In the genomic region with DNA sequence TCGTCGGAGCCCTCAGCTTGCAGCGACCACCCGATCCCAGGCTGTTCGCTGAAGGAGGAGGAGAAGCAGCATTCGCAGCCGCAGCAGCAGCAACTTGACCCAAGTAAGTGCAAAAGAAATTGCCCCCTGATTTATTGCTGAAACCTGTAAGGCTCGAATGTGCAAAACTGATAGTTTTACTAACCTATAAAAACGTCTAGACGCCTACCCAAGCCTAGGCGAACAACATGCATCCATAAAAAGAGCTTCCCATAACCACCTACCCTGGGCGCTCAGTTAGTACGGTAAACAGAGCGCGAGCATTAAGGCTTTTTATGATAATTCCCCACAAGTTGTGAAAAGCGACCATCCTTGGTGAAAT, we compare ENCODE assay signal across 13 cellular contexts. TPM values are rescaled to one million over a fixed set of nuclear protein-coding genes. Genes with fewer than 3 reads are reported as not detected.
DNase-seq lines count a peak whose midpoint lies in the region; ATAC-seq, FAIRE-seq and TF ChIP-seq lines count a peak whose summit lies in the region.
"Had no signal": no experiment of that assay in that cellular context is flagged by ENCODE, and none has a peak within 500 bp of the region (broad histone marks: within the 10 kb centered on the region; RNA-seq: fewer than 3 reads in every experiment).

No MANE protein-coding gene starts in this region.

- peak overlapping the region; percentile 69 for H3K4me2 ChIP-seq in mesenchymal stem cell (ENCODE audit: low read length, poor library complexity, severe bottlenecking)

- no peak for ATAC-seq in activated naive CD8-positive, alpha-beta T cell treated with anti-CD3 and anti-CD28 coated beads, Interleukin-2, amount 10 ng/mL, durations not matched to agents 7 days and 5 days (ENCODE audit: low read depth)
- ATAC-seq in thoracic aorta (ENCODE audit: insufficient number of reproducible peaks, low FRiP score, low read depth) (no peak), HG03442 (IDR thresholded peaks at IDR 0.05; ENCODE audit: unreplicated experiment) (no peak), GM18858 (IDR thresholded peaks at IDR 0.05; ENCODE audit: unreplicated experiment) (no peak)

- H2BK15ac ChIP-seq in mesenchymal stem cell (ENCODE audit: low read depth, poor library complexity, severe bottlenecking): no peak overlapping the region

- no peak for TF ChIP-seq CTCF in thoracic aorta (IDR thresholded peaks at IDR 0.05)

- no peak overlapping the region for H4K91ac ChIP-seq in mesenchymal stem cell (ENCODE audit: low read length)

- no peak overlapping the region for H3K18ac ChIP-seq in mesenchymal stem cell (ENCODE audit: low read depth in 1 of 2, low read length in 2 of 2)

- peaks cover 5% of the 10 kb centered on the region for H3K9me3 Mint-ChIP-seq in activated naive CD4-positive, alpha-beta T cell treated with anti-CD3 and anti-CD28 coated beads, Interleukin-2, amount 50 U/mL, for 24 hours
- H3K9me3 Mint-ChIP-seq in activated naive CD8-positive, alpha-beta T cell treated with anti-CD3 and anti-CD28 coated beads, Interleukin-2, amount 10 ng/mL, durations not matched to agents 7 days and 5 days: peaks cover 2% of the 10 kb centered on the region

- H3K23ac ChIP-seq in mesenchymal stem cell (ENCODE audit: low read length in 2 of 2): no peak overlapping the region

- H3K36me3 Mint-ChIP-seq in activated naive CD4-positive, alpha-beta T cell treated with anti-CD3 and anti-CD28 coated beads, Interleukin-2, amount 50 U/mL, for 24 hours: no peaks in the 10 kb centered on the region
- H3K36me3 Mint-ChIP-seq in activated naive CD8-positive, alpha-beta T cell treated with anti-CD3 and anti-CD28 coated beads, Interleukin-2, amount 10 ng/mL, durations not matched to agents 7 days and 5 days: no peaks in the 10 kb centered on the region

- H3K27me3 ChIP-seq in mesenchymal stem cell (ENCODE audit: control insufficient read depth in 1 of 2, insufficient read depth in 1 of 2, low read length in 2 of 2): peaks cover 40 to 90% of the 10 kb centered on the region in 2 experiments
- H3K27me3 ChIP-seq in thoracic aorta (replicated peaks; ENCODE audit: insufficient read depth): peaks cover 36% of the 10 kb centered on the region

- peak overlapping the region; percentile 30 for H3K4me3 Mint-ChIP-seq in activated naive CD4-positive, alpha-beta T cell treated with anti-CD3 and anti-CD28 coated beads, Interleukin-2, amount 50 U/mL, for 24 hours
- H3K4me3 Mint-ChIP-seq in activated naive CD8-positive, alpha-beta T cell treated with anti-CD3 and anti-CD28 coated beads, Interleukin-2, amount 10 ng/mL, durations not matched to agents 7 days and 5 days: no peak overlapping the region

- no peak overlapping the region for H3K27ac Mint-ChIP-seq in activated naive CD4-positive, alpha-beta T cell treated with anti-CD3 and anti-CD28 coated beads, Interleukin-2, amount 50 U/mL, for 24 hours
- H3K27ac Mint-ChIP-seq in activated naive CD8-positive, alpha-beta T cell treated with anti-CD3 and anti-CD28 coated beads, Interleukin-2, amount 10 ng/mL, durations not matched to agents 7 days and 5 days: peak overlapping the region; percentile 65

- H3K9me3 ChIP-seq in mesenchymal stem cell (ENCODE audit: control insufficient read depth, low read length) (no peaks in the 10 kb centered on the region), thoracic aorta (no peaks in the 10 kb centered on the region)
- H3K9me3 ChIP-seq: prostate gland had no signal

- no peak overlapping the region for H2BK120ac ChIP-seq in mesenchymal stem cell (ENCODE audit: low read depth, low read length)

- peak overlapping the region; percentile 29 for H2AFZ ChIP-seq in mesenchymal stem cell (ENCODE audit: low read depth, low read length)

- H3K14ac ChIP-seq in mesenchymal stem cell (ENCODE audit: low read length in 2 of 2): no peak overlapping the region

- no peak overlapping the region for H2BK5ac ChIP-seq in mesenchymal stem cell (ENCODE audit: low read depth, low read length, poor library complexity, severe bottlenecking)

- H3K27ac ChIP-seq in mesenchymal stem cell (ENCODE audit: low read length, poor library complexity, severe bottlenecking): no peak overlapping the region
- no peak overlapping the region for H3K27ac ChIP-seq in thoracic aorta

- H2BK12ac ChIP-seq in mesenchymal stem cell (ENCODE audit: low read length in 2 of 2): no peak overlapping the region

- no peak overlapping the region for H4K8ac ChIP-seq in mesenchymal stem cell (ENCODE audit: low read length)

- WGBS in mesenchymal stem cell: 3% methylated on average over 16 of the region's 16 CpGs

- H3K4me1 ChIP-seq in mesenchymal stem cell (ENCODE audit: control insufficient read depth, insufficient read depth, low read depth, low read length): peaks cover 22% of the 10 kb centered on the region
- H3K4me1 ChIP-seq in thoracic aorta (ENCODE audit: control insufficient read depth in 1 of 2, low read depth in 2 of 2): peaks cover 7 to 33% of the 10 kb centered on the region in 2 donors
- H3K4me1 ChIP-seq: prostate gland had no signal

- POLR2A ChIA-PET in activated naive CD8-positive, alpha-beta T cell treated with anti-CD3 and anti-CD28 coated beads, Interleukin-2, amount 10 ng/mL, durations not matched to agents 7 days and 5 days (lab: Charles Lee): no interaction called here

- H3K4ac ChIP-seq in mesenchymal stem cell (ENCODE audit: low read depth in 1 of 2, low read length in 2 of 2): no peak overlapping the region

- peaks cover 68% of the 10 kb centered on the region for H3K27me3 Mint-ChIP-seq in activated naive CD4-positive, alpha-beta T cell treated with anti-CD3 and anti-CD28 coated beads, Interleukin-2, amount 50 U/mL, for 24 hours
- H3K27me3 Mint-ChIP-seq in activated naive CD8-positive, alpha-beta T cell treated with anti-CD3 and anti-CD28 coated beads, Interleukin-2, amount 10 ng/mL, durations not matched to agents 7 days and 5 days: peaks cover 85% of the 10 kb centered on the region

- H3K4me3 ChIP-seq in mesenchymal stem cell (ENCODE audit: insufficient read depth in 1 of 2, low read depth in 1 of 2, low read length in 2 of 2) (peak overlapping the region in 1 of 2 experiments; percentile 84), thoracic aorta (peak overlapping the region; percentile 72)

- no peak for TF ChIP-seq POLR2A in GM12892 (IDR thresholded peaks at IDR 0.05; ENCODE audit: low read depth, low read length)

- no peak overlapping the region for H2AK5ac ChIP-seq in mesenchymal stem cell (ENCODE audit: low read length, severe bottlenecking)

- H3K4me1 Mint-ChIP-seq in activated naive CD4-positive, alpha-beta T cell treated with anti-CD3 and anti-CD28 coated beads, Interleukin-2, amount 50 U/mL, for 24 hours: peaks cover 13% of the 10 kb centered on the region
- peaks cover 11% of the 10 kb centered on the region for H3K4me1 Mint-ChIP-seq in activated naive CD8-positive, alpha-beta T cell treated with anti-CD3 and anti-CD28 coated beads, Interleukin-2, amount 10 ng/mL, durations not matched to agents 7 days and 5 days

- H3K9ac ChIP-seq in mesenchymal stem cell (ENCODE audit: low read length): peak overlapping the region; percentile 69

- FAIRE-seq in GM12892 (lab: Jason Lieb, UNC): no peak

- no peaks in the 10 kb centered on the region for H3K36me3 ChIP-seq in mesenchymal stem cell (ENCODE audit: control insufficient read depth in 1 of 2, insufficient read depth in 2 of 2, low read depth in 1 of 2, low read length in 2 of 2)
- H3K36me3 ChIP-seq in thoracic aorta: no peaks in the 10 kb centered on the region
- H3K36me3 ChIP-seq: prostate gland had no signal

- no peaks in the 10 kb centered on the region for H3K79me1 ChIP-seq in mesenchymal stem cell (replicated peaks; ENCODE audit: low read length, poor library complexity, severe bottlenecking)

- DNase-seq in activated naive CD4-positive, alpha-beta T cell treated with Interleukin-2 at 50 U/mL for 16 hours: no peak
- DNase-seq in activated naive CD8-positive, alpha-beta T cell treated with anti-CD3 and anti-CD28 coated beads, Interleukin-2, amount 10 ng/mL, durations not matched to agents 7 days and 5 days: no peak
- DNase-seq in mesenchymal stem cell (no peak), thoracic aorta (ENCODE audit: low spot score) (no peak), GM12892 (ENCODE audit: insufficient read length) (no peak)
- DNase-seq: C1 segment of cervical spinal cord, NCI-H446 treated with DMSO at 0.1 percent for 48 hours had no signal

RNA-seq across cellular contexts. Expression of gene HOXD9, which starts 0.9 kb away (rescaled TPM):
- total RNA-seq in activated naive CD8-positive, alpha-beta T cell treated with anti-CD3 and anti-CD28 coated beads, Interleukin-2, amount 10 ng/mL, durations not matched to agents 7 days and 5 days: not detected
- not detected for polyA plus RNA-seq in mesenchymal stem cell (2013, experiment 1 of 2)
- not detected for polyA plus RNA-seq in mesenchymal stem cell (2013, experiment 2 of 2)
- total RNA-seq in thoracic aorta: 1 to 10 TPM in 1 of 2 donors, not detected in 1; 1.4 TPM
- polyA plus RNA-seq in GM12892 (2012; ENCODE audit: missing spikeins): not detected
- total RNA-seq: cerebellum had no signal

RNA-seq across cellular contexts. Expression of gene HOXD8, which starts 6.0 kb away (rescaled TPM):
- total RNA-seq in activated naive CD8-positive, alpha-beta T cell treated with anti-CD3 and anti-CD28 coated beads, Interleukin-2, amount 10 ng/mL, durations not matched to agents 7 days and 5 days: not detected
- 0.11 TPM for polyA plus RNA-seq in mesenchymal stem cell (2013, experiment 1 of 2)
- 0.19 TPM for polyA plus RNA-seq in mesenchymal stem cell (2013, experiment 2 of 2)
- 10 to 100 TPM in 1 of 2 donors, 1 to 10 TPM in 1; 3.9 to 11.2 TPM for total RNA-seq in thoracic aorta
- polyA plus RNA-seq in GM12892 (2012; ENCODE audit: missing spikeins): not detected
- total RNA-seq: cerebellum had no signal

RNA-seq across cellular contexts. Expression of gene HOXD10, which starts 6.9 kb away (rescaled TPM):
- total RNA-seq in activated naive CD8-positive, alpha-beta T cell treated with anti-CD3 and anti-CD28 coated beads, Interleukin-2, amount 10 ng/mL, durations not matched to agents 7 days and 5 days: not detected
- polyA plus RNA-seq in mesenchymal stem cell (2013, experiment 1 of 2): not detected
- polyA plus RNA-seq in mesenchymal stem cell (2013, experiment 2 of 2): not detected
- not detected for total RNA-seq in thoracic aorta
- polyA plus RNA-seq in GM12892 (2012; ENCODE audit: missing spikeins): not detected
- total RNA-seq: cerebellum, LHCN-M2 had no signal

RNA-seq across cellular contexts. Expression of gene HOXD11, which starts 16.4 kb away (rescaled TPM):
- total RNA-seq in activated naive CD8-positive, alpha-beta T cell treated with anti-CD3 and anti-CD28 coated beads, Interleukin-2, amount 10 ng/mL, durations not matched to agents 7 days and 5 days: not detected
- polyA plus RNA-seq in mesenchymal stem cell (2013, experiment 1 of 2): not detected
- polyA plus RNA-seq in mesenchymal stem cell (2013, experiment 2 of 2): not detected
- not detected for total RNA-seq in thoracic aorta
- polyA plus RNA-seq in GM12892 (2012; ENCODE audit: missing spikeins): not detected
- total RNA-seq: cerebellum, LHCN-M2 had no signal

RNA-seq across cellular contexts. Expression of gene HOXD12, which starts 23.9 kb away (rescaled TPM):
- not detected for total RNA-seq in activated naive CD8-positive, alpha-beta T cell treated with anti-CD3 and anti-CD28 coated beads, Interleukin-2, amount 10 ng/mL, durations not matched to agents 7 days and 5 days
- not detected for polyA plus RNA-seq in mesenchymal stem cell (2013, experiment 1 of 2)
- polyA plus RNA-seq in mesenchymal stem cell (2013, experiment 2 of 2): not detected
- not detected for total RNA-seq in thoracic aorta
- not detected for polyA plus RNA-seq in GM12892 (2012; ENCODE audit: missing spikeins)
- total RNA-seq: cerebellum, LHCN-M2 had no signal

Comparison
In these comparisons a context has a peak if more than half of its experiments do, and no peak if none do; other contexts are left out.
1. RNA of gene HOXD8, which starts 6.0 kb away (total RNA-seq): 3.9 to 11.2 TPM in thoracic aorta; not detected in activated naive CD8-positive, alpha-beta T cell treated with anti-CD3 and anti-CD28 coated beads, Interleukin-2, amount 10 ng/mL, durations not matched to agents 7 days and 5 days; every median in the first group is over 4 times any median in the second.